In genomic region chr14:94136575-94137331, GRCh38 we compare ENCODE assay signal across 9 cellular contexts.
A peak's percentile ranks its signal among the peaks of the same experiment; 100 is the strongest.
DNase-seq lines count a peak whose midpoint lies in the region; ATAC-seq and TF ChIP-seq lines count a peak whose summit lies in the region.
"Had no signal": no experiment of that assay in that cellular context is flagged by ENCODE, and none has a peak within 500 bp of the region (broad histone marks: within the 10 kb centered on the region; RNA-seq: fewer than 3 reads in every experiment).

No MANE protein-coding gene starts in this region.

- peak in 2 of 3 experiments; percentile 19 to 87 for DNase-seq in NCI-H1417 (lab: John Stamatoyannopoulos, UW)
- no peak for DNase-seq in NCI-H1417 treated with DMSO at 0.1 percent for 48 hours (lab: John Stamatoyannopoulos, UW)
- DNase-seq in NCI-H2196 (lab: John Stamatoyannopoulos, UW; ENCODE audit: unreplicated experiment) = peak; percentile 66
- DNase-seq in T47D (ENCODE audit: low read depth in 1 of 2, low spot score in 1 of 2) = peak; percentile 55 to 93
- peak; percentile 91 for DNase-seq in islet precursor cell
- peak; percentile 72 to 87 (median 76) for DNase-seq in stimulated activated CD4-positive, alpha-beta T cell treated with anti-CD3 and anti-CD28 coated beads, Interleukin-1b, Interleukin-23, amount 100 ng/mL, for 24 hours (ENCODE audit: low read depth in 4 of 4, low spot score in 1 of 4)

- in situ Hi-C loops in T47D (cut with HindIII; ENCODE audit: low pct_unique_long_range_greater_than_20kb, low sequenced_read_pairs) = no loop called here

- no peak overlapping the region for H3K27ac ChIP-seq in VCaP
- H3K27ac ChIP-seq: BLaER1 had no signal

- ATAC-seq in HG02885 (IDR thresholded peaks at IDR 0.05; ENCODE audit: poor library complexity, unreplicated experiment) = peak; percentile 81

- peak; percentile 96 for TF ChIP-seq CTCF in VCaP (conservative IDR thresholded peaks at IDR 0.05)
